In the genomic region with DNA sequence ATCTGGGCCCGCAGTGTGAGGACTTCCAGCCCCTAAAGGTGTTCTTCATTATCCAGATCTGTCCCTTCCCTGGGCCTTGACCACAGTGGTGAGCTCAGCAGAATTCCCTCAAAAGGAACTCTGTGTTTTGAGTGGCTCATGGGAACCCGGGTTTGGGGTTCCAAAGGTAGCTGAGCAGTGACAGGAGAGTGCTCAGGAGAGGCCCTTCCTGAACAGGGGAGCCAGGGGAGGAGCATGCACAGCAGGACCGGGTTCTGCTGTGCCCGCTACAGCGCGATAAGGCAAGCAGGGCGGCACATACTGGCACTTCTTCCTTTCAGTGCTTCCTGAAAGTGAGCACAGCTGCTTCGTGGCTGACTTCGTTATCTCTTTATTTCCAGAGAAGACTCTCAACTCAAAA, we compare ENCODE assay signal across 22 cellular contexts.
DNase-seq lines count a peak whose midpoint lies in the region; ATAC-seq, FAIRE-seq and TF ChIP-seq lines count a peak whose summit lies in the region.
"Had no signal": no experiment of that assay in that cellular context is flagged by ENCODE, and none has a peak within 500 bp of the region (broad histone marks: within the 10 kb centered on the region; RNA-seq: fewer than 3 reads in every experiment).

No MANE protein-coding gene starts in this region.

- no peaks in the 10 kb centered on the region for H4K20me1 ChIP-seq in HepG2 (ENCODE audit: insufficient read depth, low read length)

- no peaks in the 10 kb centered on the region for H3K9me3 Mint-ChIP-seq in WTC11
- H3K9me3 Mint-ChIP-seq: activated T-cell treated with anti-CD3 and anti-CD28 coated beads, Interleukin-2, amount 50 U/mL, for 4 hours; effector memory CD8-positive, alpha-beta T cell; stimulated activated naive CD8-positive, alpha-beta T cell treated with anti-CD3 and anti-CD28 coated beads, Interleukin-15, Interleukin-2, amounts not matched to agents 100 ng/mL and 50 ng/mL, for 24 hours had no signal

- no peak for TF ChIP-seq EP300 in HepG2 (IDR thresholded peaks at IDR 0.05; ENCODE audit: low read depth in 2 of 2, low read length in 2 of 2)
- TF ChIP-seq EP300 in HepG2 (CRISPR knock-in tag; IDR thresholded peaks at IDR 0.05; ENCODE audit: borderline replicate concordance), result no peak

- no peak for TF ChIP-seq RAD21 in HepG2 (CRISPR knock-in tag; IDR thresholded peaks at IDR 0.05)

- no peaks in the 10 kb centered on the region for H3K9me3 ChIP-seq in HepG2 (ENCODE audit: low read length)
- no peaks in the 10 kb centered on the region for H3K9me3 ChIP-seq in right lobe of liver
- H3K9me3 ChIP-seq in right atrium auricular region, result no peaks in the 10 kb centered on the region
- H3K9me3 ChIP-seq: left lung, psoas muscle, uterus had no signal

- POLR2A ChIA-PET in HepG2 (lab: Yijun Ruan, JAX), result no interaction called here
- POLR2A ChIA-PET in WTC11 (lab: Charles Lee), result no interaction called here

- no peak overlapping the region for H3K4me2 ChIP-seq in HepG2 (ENCODE audit: low read depth, low read length)

- H3K27me3 Mint-ChIP-seq in WTC11 (ENCODE audit: low read depth), result no peaks in the 10 kb centered on the region
- H3K27me3 Mint-ChIP-seq: effector memory CD8-positive, alpha-beta T cell; stimulated activated naive CD8-positive, alpha-beta T cell treated with anti-CD3 and anti-CD28 coated beads, Interleukin-15, Interleukin-2, amounts not matched to agents 100 ng/mL and 50 ng/mL, for 24 hours had no signal

- H3K27ac ChIP-seq in HepG2 (ENCODE audit: extremely low read length, insufficient read depth, low read length) (no peak overlapping the region), right lobe of liver (peak overlapping the region in 1 of 3 donors; percentile 6), right atrium auricular region (peak overlapping the region; percentile 52 to 70)
- H3K27ac ChIP-seq: psoas muscle, uterus had no signal

- BruUV-seq in HepG2 (replicated peaks; lab: Mats Ljungman, UMichigan), result no TSS peak

- no peak overlapping the region for H2AFZ ChIP-seq in HepG2 (ENCODE audit: low read length)

- intact Hi-C loops in HepG2 (cut with micrococcal nuclease; ENCODE audit: unreplicated experiment) (no loop called here), right lobe of liver (cut with DNase I) (no loop called here)

- peaks cover 43% of the 10 kb centered on the region for H3K36me3 Mint-ChIP-seq in WTC11

- TF ChIP-seq CTCF in HepG2 (CRISPR knock-in tag; IDR thresholded peaks at IDR 0.05) (no peak), right lobe of liver (IDR thresholded peaks at IDR 0.05) (no peak), WTC11 (IDR thresholded peaks at IDR 0.05) (no peak), right atrium auricular region (IDR thresholded peaks at IDR 0.05) (no peak)

- no peak for FAIRE-seq in HepG2 (lab: Jason Lieb, UNC)

- in situ Hi-C loops in HepG2 (cut with HindIII; ENCODE audit: extremely low pct_ligation_motif_present, low pct_unique_long_range_greater_than_20kb), result no loop called here

- no peak overlapping the region for H3K4me3 Mint-ChIP-seq in WTC11
- H3K4me3 Mint-ChIP-seq: activated T-cell treated with anti-CD3 and anti-CD28 coated beads, Interleukin-2, amount 50 U/mL, for 4 hours; effector memory CD8-positive, alpha-beta T cell; stimulated activated naive CD8-positive, alpha-beta T cell treated with anti-CD3 and anti-CD28 coated beads, Interleukin-15, Interleukin-2, amounts not matched to agents 100 ng/mL and 50 ng/mL, for 24 hours had no signal

- TF ChIP-seq POLR2A in HepG2 (IDR thresholded peaks at IDR 0.05; ENCODE audit: insufficient read depth in 1 of 2, low read depth in 2 of 2, low read length in 2 of 2), result no peak
- no peak for TF ChIP-seq POLR2A in right lobe of liver (IDR thresholded peaks at IDR 0.05)

- H3K4me1 ChIP-seq in HepG2 (ENCODE audit: insufficient read depth, low read length) (0 out of 2 replicates have a peak, but pooled peaks cover 10% of the 10 kb centered on the region), right lobe of liver (peaks cover 0 to 30% (median 16%) of the 10 kb centered on the region in 4 donors), right atrium auricular region (peaks cover 0 to 39% of the 10 kb centered on the region in 2 donors)
- H3K4me1 ChIP-seq: uterus had no signal

- H3K79me2 ChIP-seq in HepG2 (ENCODE audit: insufficient read depth, low read length), result no peaks in the 10 kb centered on the region

- CTCF ChIA-PET in HepG2 (lab: Yijun Ruan, JAX; ENCODE audit: low intra/inter-chr PET ratio, low total read pairs), result no interaction called here
- CTCF ChIA-PET in WTC11 (lab: Charles Lee), result interaction anchor here (0.8 to 1.8 kb wide), 3 partner anchors 13 to 538 kb away, joined by 3 to 9 read pairs (median 3); no protein-coding TSS in a partner anchor

- no peak overlapping the region for H3K4me3 ChIP-seq in HepG2 (replicated peaks in 1 of 3; ENCODE audit: insufficient read depth in 1 of 3, low read depth in 2 of 3, low read length in 3 of 3)
- no peak overlapping the region for H3K4me3 ChIP-seq in right lobe of liver
- no peak overlapping the region for H3K4me3 ChIP-seq in right atrium auricular region
- H3K4me3 ChIP-seq: left lung, psoas muscle, uterus had no signal

- no peak for ATAC-seq in HepG2
- no peak for ATAC-seq in right lobe of liver
- peak; percentile 41 for ATAC-seq in WTC11
- ATAC-seq in GM21723 (IDR thresholded peaks at IDR 0.05; ENCODE audit: unreplicated experiment), result no peak
- ATAC-seq: activated T-cell treated with anti-CD3 and anti-CD28 coated beads, Interleukin-2, amount 50 U/mL, for 4 hours; effector memory CD8-positive, alpha-beta T cell; left lung; psoas muscle had no signal

- peaks cover 20% of the 10 kb centered on the region for H3K4me1 Mint-ChIP-seq in WTC11

- H3K27me3 ChIP-seq in HepG2 (ENCODE audit: control insufficient read depth in 1 of 2, insufficient read depth in 2 of 2, low read length in 2 of 2) (no peaks in the 10 kb centered on the region), right lobe of liver (no peaks in the 10 kb centered on the region), right atrium auricular region (no peaks in the 10 kb centered on the region)
- H3K27me3 ChIP-seq: left lung, uterus had no signal

- no peak overlapping the region for H3K9ac ChIP-seq in HepG2 (ENCODE audit: insufficient read depth, low read depth, low read length)

- WGBS in HepG2 (ENCODE audit: low lambda C conversion rate), result 95% methylated on average over 9 of the region's 9 CpGs
- WGBS in right lobe of liver (ENCODE audit: insufficient coverage, low coverage, low lambda C conversion rate, missing lambda C conversion rate), result 43% methylated on average over 3 of the region's 9 CpGs

- H3K36me3 ChIP-seq in HepG2 (replicated peaks in 1 of 2; ENCODE audit: control insufficient read depth in 1 of 2, insufficient read depth in 2 of 2, low read length in 2 of 2) (peaks cover 41 to 86% of the 10 kb centered on the region in 2 experiments), right lobe of liver (peaks cover 0 to 50% (median 17%) of the 10 kb centered on the region in 4 donors), right atrium auricular region (peaks cover 33% of the 10 kb centered on the region)
- H3K36me3 ChIP-seq: uterus had no signal

- no peak for DNase-seq in HepG2 (ENCODE audit: low spot score)
- no peak for DNase-seq in right lobe of liver
- DNase-seq in WTC11 (ENCODE audit: low spot score), result no peak
- DNase-seq in right atrium auricular region (ENCODE audit: low spot score), result no peak
- DNase-seq in SW 1271 (lab: John Stamatoyannopoulos, UW), result no peak
- DNase-seq in iPS-NIHi7 (ENCODE audit: extremely low spot score), result no peak
- DNase-seq in GM19240 (ENCODE audit: insufficient read length, low spot score), result no peak
- DNase-seq: activated CD4-positive, alpha-beta T cell treated with anti-CD3 and anti-CD28 coated beads, Interleukin-2, amount 50 U/mL, for 1 hour; activated T-cell treated with anti-CD3 and anti-CD28 coated beads, Interleukin-2, amount 50 U/mL, for 4 hours; central memory CD4-positive, alpha-beta T cell; COR-L47; effector memory CD8-positive, alpha-beta T cell; left lung; NCI-H1417 treated with DMSO at 0.1 percent for 48 hours; NCI-H446; psoas muscle; SHP77; stimulated activated CD4-positive, alpha-beta T cell treated with anti-CD3 and anti-CD28 coated beads, Interleukin-15, amount 100 ng/mL, for 24 hours; T-helper 9 cell; uterus had no signal

- peak overlapping the region; percentile 55; the same call in 1 of the 2 replicates for H3K27ac Mint-ChIP-seq in WTC11
- H3K27ac Mint-ChIP-seq: effector memory CD8-positive, alpha-beta T cell; stimulated activated naive CD8-positive, alpha-beta T cell treated with anti-CD3 and anti-CD28 coated beads, Interleukin-15, Interleukin-2, amounts not matched to agents 100 ng/mL and 50 ng/mL, for 24 hours had no signal

TF ChIP-seq in HepG2, 621 proteins besides CTCF, POLR2A, EP300 and RAD21:
- TF ChIP-seq RBM22 (optimal IDR thresholded peaks at IDR 0.05; ENCODE audit: low read length) (peak; percentile 36), ZNF570 (CRISPR knock-in tag; IDR thresholded peaks at IDR 0.05; ENCODE audit: borderline replicate concordance) (no peak)

TF ChIP-seq in WTC11, 78 proteins besides CTCF, POLR2A, EP300 and RAD21 (continues in another document):
- TF ChIP-seq, protein P1, sequence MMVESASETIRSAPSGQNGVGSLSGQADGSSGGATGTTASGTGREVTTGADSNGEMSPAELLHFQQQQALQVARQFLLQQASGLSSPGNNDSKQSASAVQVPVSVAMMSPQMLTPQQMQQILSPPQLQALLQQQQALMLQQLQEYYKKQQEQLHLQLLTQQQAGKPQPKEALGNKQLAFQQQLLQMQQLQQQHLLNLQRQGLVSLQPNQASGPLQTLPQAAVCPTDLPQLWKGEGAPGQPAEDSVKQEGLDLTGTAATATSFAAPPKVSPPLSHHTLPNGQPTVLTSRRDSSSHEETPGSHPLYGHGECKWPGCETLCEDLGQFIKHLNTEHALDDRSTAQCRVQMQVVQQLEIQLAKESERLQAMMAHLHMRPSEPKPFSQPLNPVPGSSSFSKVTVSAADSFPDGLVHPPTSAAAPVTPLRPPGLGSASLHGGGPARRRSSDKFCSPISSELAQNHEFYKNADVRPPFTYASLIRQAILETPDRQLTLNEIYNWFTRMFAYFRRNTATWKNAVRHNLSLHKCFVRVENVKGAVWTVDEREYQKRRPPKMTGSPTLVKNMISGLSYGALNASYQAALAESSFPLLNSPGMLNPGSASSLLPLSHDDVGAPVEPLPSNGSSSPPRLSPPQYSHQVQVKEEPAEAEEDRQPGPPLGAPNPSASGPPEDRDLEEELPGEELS (CRISPR knock-in tag; IDR thresholded peaks at IDR 0.05), result no peak
- TF ChIP-seq, protein P2, sequence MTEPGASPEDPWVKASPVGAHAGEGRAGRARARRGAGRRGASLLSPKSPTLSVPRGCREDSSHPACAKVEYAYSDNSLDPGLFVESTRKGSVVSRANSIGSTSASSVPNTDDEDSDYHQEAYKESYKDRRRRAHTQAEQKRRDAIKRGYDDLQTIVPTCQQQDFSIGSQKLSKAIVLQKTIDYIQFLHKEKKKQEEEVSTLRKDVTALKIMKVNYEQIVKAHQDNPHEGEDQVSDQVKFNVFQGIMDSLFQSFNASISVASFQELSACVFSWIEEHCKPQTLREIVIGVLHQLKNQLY (CRISPR knock-in tag; IDR thresholded peaks at IDR 0.05), result no peak
- TF ChIP-seq IRF2 (CRISPR knock-in tag; IDR thresholded peaks at IDR 0.05; ENCODE audit: borderline replicate concordance, low read depth) (no peak), TP53 (CRISPR knock-in tag; IDR thresholded peaks at IDR 0.05) (no peak), TEAD1 (CRISPR knock-in tag; IDR thresholded peaks at IDR 0.05) (no peak), NR1H2 (CRISPR knock-in tag; IDR thresholded peaks at IDR 0.05) (no peak)
